20 cellular contexts compared by ENCODE assay signal in the genomic region with DNA sequence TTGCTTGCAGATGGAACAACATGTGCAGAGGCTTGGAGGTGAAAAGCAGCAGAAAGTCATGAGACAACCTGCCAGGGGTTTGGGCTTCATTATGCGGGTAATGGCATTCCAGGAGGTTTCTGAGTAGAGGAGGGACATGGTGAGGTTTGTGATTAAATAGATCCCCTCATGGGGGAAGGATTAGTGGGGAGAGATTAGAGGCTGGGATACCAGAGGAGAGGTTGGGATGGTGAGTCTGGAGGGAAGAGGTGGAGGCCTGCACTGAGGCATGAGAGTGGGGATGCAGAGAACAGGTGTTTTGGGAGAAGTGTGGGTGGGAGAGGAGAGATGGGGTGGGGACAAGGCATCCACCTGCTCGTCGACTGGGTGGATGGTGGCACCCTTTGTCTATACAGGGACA. TPM values are rescaled to one million over a fixed set of nuclear protein-coding genes. Genes with fewer than 3 reads are reported as not detected.
DNase-seq lines count a peak whose midpoint lies in the region; ATAC-seq, FAIRE-seq and TF ChIP-seq lines count a peak whose summit lies in the region.
"Had no signal": no experiment of that assay in that cellular context is flagged by ENCODE, and none has a peak within 500 bp of the region (broad histone marks: within the 10 kb centered on the region; RNA-seq: fewer than 3 reads in every experiment).

No MANE protein-coding gene starts in this region.

- H3K4me1 ChIP-seq in BLaER1 (peaks cover 99% of the 10 kb centered on the region), gastrocnemius medialis (peaks cover 10 to 24% of the 10 kb centered on the region in 2 donors)
- H3K4me1 ChIP-seq: SJSA1 had no signal

- no peaks in the 10 kb centered on the region for H4K20me1 ChIP-seq in BLaER1

- H3K27ac ChIP-seq in BLaER1, result peak overlapping the region; percentile 55; the same call in 1 of the 2 replicates
- H3K27ac ChIP-seq in gastrocnemius medialis, result no peak overlapping the region
- H3K27ac ChIP-seq: GM23248, SJSA1 had no signal

- in situ Hi-C loops in gastrocnemius medialis (cut with MboI; ENCODE audit: low sequenced_read_pairs in 4 of 4), result loop anchor here (10.0 to 25.0 kb wide), 5 partner anchors 207 to 565 kb away; no protein-coding TSS in a partner anchor

- H3K9ac ChIP-seq in BLaER1, result 0 out of 2 replicates have a peak overlapping the region, but pooled peaks have one; percentile 52
- H3K9ac ChIP-seq: GM23248 had no signal

- peak overlapping the region; percentile 0 for H3K27ac Mint-ChIP-seq in activated T-helper 17 cell treated with anti-CD3 and anti-CD28 coated beads, Interleukin-2, amount 50 U/mL, for 72 hours
- H3K27ac Mint-ChIP-seq in memory B cell, result peak overlapping the region; percentile 32
- H3K27ac Mint-ChIP-seq: CD8-positive, alpha-beta T cell had no signal

- intact Hi-C loops in gastrocnemius medialis (cut with DNase I; ENCODE audit: low total_unique reads), result no loop called here

- DNase-seq in D341Med (ENCODE audit: low spot score) (peak; percentile 70), memory B cell (ENCODE audit: low spot score in 2 of 2) (no peak), frontal cortex (ENCODE audit: low spot score in 2 of 2) (no peak), gastrocnemius medialis (no peak)
- DNase-seq: CD8-positive, alpha-beta T cell; DMS79; H9; NCI-H1436 treated with DMSO at 0.1 percent for 48 hours; NCI-H1930; NCI-H2227 treated with DMSO at 0.1 percent for 48 hours; NCI-H510A treated with DMSO at 0.1 percent for 48 hours; NCI-H748 treated with DMSO at 0.1 percent for 48 hours had no signal

- H3K4me3 ChIP-seq in BLaER1, result no peak overlapping the region
- no peak overlapping the region for H3K4me3 ChIP-seq in gastrocnemius medialis
- H3K4me3 ChIP-seq: GM23248, K562, SJSA1 had no signal

- no peak for FAIRE-seq in frontal cortex (lab: Jason Lieb, UNC)
- FAIRE-seq: K562, RCC 7860 had no signal

- H3K9me3 ChIP-seq in BLaER1 (no peaks in the 10 kb centered on the region), gastrocnemius medialis (no peaks in the 10 kb centered on the region)
- H3K9me3 ChIP-seq: SJSA1 had no signal

- no peaks in the 10 kb centered on the region for H3K36me3 Mint-ChIP-seq in activated T-helper 17 cell treated with anti-CD3 and anti-CD28 coated beads, Interleukin-2, amount 50 U/mL, for 72 hours (ENCODE audit: low read depth)
- H3K36me3 Mint-ChIP-seq in memory B cell, result no peaks in the 10 kb centered on the region
- H3K36me3 Mint-ChIP-seq: CD8-positive, alpha-beta T cell had no signal

- H3K4me1 Mint-ChIP-seq in activated T-helper 17 cell treated with anti-CD3 and anti-CD28 coated beads, Interleukin-2, amount 50 U/mL, for 72 hours, result no peaks in the 10 kb centered on the region
- peaks cover 42% of the 10 kb centered on the region for H3K4me1 Mint-ChIP-seq in memory B cell

- TF ChIP-seq CTCF in gastrocnemius medialis (IDR thresholded peaks at IDR 0.05 in 4 of 5, conservative IDR thresholded peaks at IDR 0.05 in 1 of 5), result no peak

- ATAC-seq in activated T-helper 17 cell treated with anti-CD3 and anti-CD28 coated beads, Interleukin-2, amount 50 U/mL, for 72 hours (replicated peaks), result no peak
- ATAC-seq in memory B cell (ENCODE audit: low read depth) (no peak), GM21786 (IDR thresholded peaks at IDR 0.05; ENCODE audit: unreplicated experiment) (no peak), GM21737 (IDR thresholded peaks at IDR 0.05; ENCODE audit: unreplicated experiment) (no peak), gastrocnemius medialis (no peak)
- ATAC-seq: CD8-positive, alpha-beta T cell; K562 had no signal

- no peaks in the 10 kb centered on the region for H3K27me3 ChIP-seq in BLaER1
- peaks cover 0 to 4% (median 0%) of the 10 kb centered on the region in 3 donors for H3K27me3 ChIP-seq in gastrocnemius medialis

- no peak for TF ChIP-seq POLR2A in gastrocnemius medialis (IDR thresholded peaks at IDR 0.05)

- H3K36me3 ChIP-seq in BLaER1, result no peaks in the 10 kb centered on the region
- H3K36me3 ChIP-seq in gastrocnemius medialis, result no peaks in the 10 kb centered on the region
- H3K36me3 ChIP-seq: SJSA1 had no signal

- peaks cover 4% of the 10 kb centered on the region for H3K27me3 Mint-ChIP-seq in activated T-helper 17 cell treated with anti-CD3 and anti-CD28 coated beads, Interleukin-2, amount 50 U/mL, for 72 hours
- H3K27me3 Mint-ChIP-seq in memory B cell, result peaks cover 2% of the 10 kb centered on the region

- no peaks in the 10 kb centered on the region for H3K9me3 Mint-ChIP-seq in activated T-helper 17 cell treated with anti-CD3 and anti-CD28 coated beads, Interleukin-2, amount 50 U/mL, for 72 hours
- H3K9me3 Mint-ChIP-seq in memory B cell, result no peaks in the 10 kb centered on the region
- H3K9me3 Mint-ChIP-seq: CD8-positive, alpha-beta T cell; H9 had no signal

- peak overlapping the region; percentile 90 for H3K4me2 ChIP-seq in BLaER1

- H3K4me3 Mint-ChIP-seq in activated T-helper 17 cell treated with anti-CD3 and anti-CD28 coated beads, Interleukin-2, amount 50 U/mL, for 72 hours, result no peak overlapping the region
- H3K4me3 Mint-ChIP-seq in memory B cell, result no peak overlapping the region
- H3K4me3 Mint-ChIP-seq: CD8-positive, alpha-beta T cell; H9 had no signal

RNA-seq across cellular contexts. Expression of gene IQSEC1, which starts 6.8 kb away (rescaled TPM):
- total RNA-seq in activated T-helper 17 cell treated with anti-CD3 and anti-CD28 coated beads, Interleukin-2, amount 50 U/mL, for 72 hours, result 10 to 100 TPM; 38.0 to 62.9 TPM
- total RNA-seq in frontal cortex (14.3 TPM), gastrocnemius medialis (10 to 100 TPM; 15.2 to 31.3 (median 28.0) TPM)
